In genomic region chr17:80339731-80340456, GRCh38 we compare ENCODE assay signal across 19 cellular contexts.
A peak's percentile ranks its signal among the peaks of the same experiment; 100 is the strongest.
DNase-seq lines count a peak whose midpoint lies in the region; ATAC-seq and TF ChIP-seq lines count a peak whose summit lies in the region.
"Had no signal": no experiment of that assay in that cellular context is flagged by ENCODE, and none has a peak within 500 bp of the region (broad histone marks: within the 10 kb centered on the region; RNA-seq: fewer than 3 reads in every experiment).

No MANE protein-coding gene starts in this region.

- no peak for DNase-seq in activated CD4-positive, alpha-beta memory T cell treated with anti-CD3 and anti-CD28 coated beads for 36 hours
- no peak for DNase-seq in activated CD4-positive, alpha-beta memory T cell treated with anti-CD3 and anti-CD28 coated beads, Interleukin-2, amount 10 ng/mL, durations not matched to agents 7 days and 5 days
- DNase-seq in left ventricle myocardium superior (no peak), left cardiac atrium (no peak), left lung (peak in 1 of 2 donors; percentile 76), upper lobe of left lung (peak in 1 of 2 donors; percentile 70), dorsolateral prefrontal cortex (no peak)
- no peak for DNase-seq in stimulated activated naive CD4-positive, alpha-beta T cell (lab: John Stamatoyannopoulos, UW)
- DNase-seq: CD4-positive, CD25-positive, alpha-beta regulatory T cell; GM23248; HCEC 1CT; NCI-H1417; NCI-H1930; NCI-H69; OCI-M1 had no signal

- peaks cover 72% of the 10 kb centered on the region for H3K36me3 Mint-ChIP-seq in activated CD4-positive, alpha-beta memory T cell treated with anti-CD3 and anti-CD28 coated beads for 36 hours
- peaks cover 81% of the 10 kb centered on the region for H3K36me3 Mint-ChIP-seq in activated CD4-positive, alpha-beta memory T cell treated with anti-CD3 and anti-CD28 coated beads, Interleukin-2, amount 10 ng/mL, durations not matched to agents 7 days and 5 days (ENCODE audit: low read depth)

- POLR2A ChIA-PET in activated CD4-positive, alpha-beta memory T cell treated with anti-CD3 and anti-CD28 coated beads for 36 hours (lab: Charles Lee): no interaction called here
- POLR2A ChIA-PET in activated CD4-positive, alpha-beta memory T cell treated with anti-CD3 and anti-CD28 coated beads, Interleukin-2, amount 10 ng/mL, durations not matched to agents 7 days and 5 days (lab: Charles Lee): no interaction called here

- H3K9me3 ChIP-seq in left lung (no peaks in the 10 kb centered on the region), upper lobe of left lung (no peaks in the 10 kb centered on the region)
- H3K9me3 ChIP-seq: Caco-2 had no signal

- no peaks in the 10 kb centered on the region for H3K27me3 Mint-ChIP-seq in activated CD4-positive, alpha-beta memory T cell treated with anti-CD3 and anti-CD28 coated beads for 36 hours
- no peaks in the 10 kb centered on the region for H3K27me3 Mint-ChIP-seq in activated CD4-positive, alpha-beta memory T cell treated with anti-CD3 and anti-CD28 coated beads, Interleukin-2, amount 10 ng/mL, durations not matched to agents 7 days and 5 days
- H3K27me3 Mint-ChIP-seq: B cell; CD4-positive, CD25-positive, alpha-beta regulatory T cell; IgD-negative memory B cell had no signal

- H3K27ac ChIP-seq in left lung (no peak overlapping the region), upper lobe of left lung (no peak overlapping the region), dorsolateral prefrontal cortex (no peak overlapping the region)
- H3K27ac ChIP-seq: 22Rv1, GM23248 had no signal

- H3K27me3 ChIP-seq in left lung (no peaks in the 10 kb centered on the region), upper lobe of left lung (no peaks in the 10 kb centered on the region), dorsolateral prefrontal cortex (no peaks in the 10 kb centered on the region)

- H3K36me3 ChIP-seq in left lung (peaks cover 8 to 100% of the 10 kb centered on the region in 2 donors), upper lobe of left lung (peaks cover 82 to 99% (median 93%) of the 10 kb centered on the region in 4 donors)

- no peak for TF ChIP-seq POLR2A in upper lobe of left lung (IDR thresholded peaks at IDR 0.05)

- H3K4me3 ChIP-seq in left lung: no peak overlapping the region
- H3K4me3 ChIP-seq in upper lobe of left lung: no peak overlapping the region
- H3K4me3 ChIP-seq in dorsolateral prefrontal cortex: no peak overlapping the region
- H3K4me3 ChIP-seq: GM23248 had no signal

- intact Hi-C loops in activated CD4-positive, alpha-beta memory T cell treated with anti-CD3 and anti-CD28 coated beads for 36 hours (cut with micrococcal nuclease): no loop called here
- intact Hi-C loops in left ventricle myocardium superior (cut with micrococcal nuclease): no loop called here
- intact Hi-C loops in left cardiac atrium (cut with DNase I): no loop called here
- intact Hi-C loops in left lung (cut with DNase I): no loop called here
- intact Hi-C loops in dorsolateral prefrontal cortex (cut with DNase I): no loop called here

- TF ChIP-seq CTCF in left lung (IDR thresholded peaks at IDR 0.05): no peak
- no peak for TF ChIP-seq CTCF in upper lobe of left lung (IDR thresholded peaks at IDR 0.05)
- no peak for TF ChIP-seq CTCF in dorsolateral prefrontal cortex (IDR thresholded peaks at IDR 0.05 in 54 of 56, conservative IDR thresholded peaks at IDR 0.05 in 2 of 56; ENCODE audit: low read depth in 1 of 56, partially characterized antibody in 56 of 56)

- H3K27ac Mint-ChIP-seq in activated CD4-positive, alpha-beta memory T cell treated with anti-CD3 and anti-CD28 coated beads for 36 hours: peak overlapping the region; percentile 8
- H3K27ac Mint-ChIP-seq in activated CD4-positive, alpha-beta memory T cell treated with anti-CD3 and anti-CD28 coated beads, Interleukin-2, amount 10 ng/mL, durations not matched to agents 7 days and 5 days: no peak overlapping the region
- H3K27ac Mint-ChIP-seq: B cell; CD4-positive, CD25-positive, alpha-beta regulatory T cell had no signal

- H3K4me3 Mint-ChIP-seq in activated CD4-positive, alpha-beta memory T cell treated with anti-CD3 and anti-CD28 coated beads for 36 hours: no peak overlapping the region
- H3K4me3 Mint-ChIP-seq in activated CD4-positive, alpha-beta memory T cell treated with anti-CD3 and anti-CD28 coated beads, Interleukin-2, amount 10 ng/mL, durations not matched to agents 7 days and 5 days: no peak overlapping the region
- H3K4me3 Mint-ChIP-seq: B cell; CD4-positive, CD25-positive, alpha-beta regulatory T cell had no signal

- CTCF ChIA-PET in activated CD4-positive, alpha-beta memory T cell treated with anti-CD3 and anti-CD28 coated beads for 36 hours (lab: Charles Lee): no interaction called here
- CTCF ChIA-PET in activated CD4-positive, alpha-beta memory T cell treated with anti-CD3 and anti-CD28 coated beads, Interleukin-2, amount 10 ng/mL, durations not matched to agents 7 days and 5 days (lab: Charles Lee): no interaction called here

- no peak for TF ChIP-seq EP300 in upper lobe of left lung (IDR thresholded peaks at IDR 0.05)

- ATAC-seq in left ventricle myocardium superior (peak; percentile 11), left cardiac atrium (no peak), left lung (peak; percentile 17), upper lobe of left lung (ENCODE audit: low FRiP score in 2 of 2) (peak; percentile 5 to 8)

- H3K4me1 ChIP-seq in left lung (no peaks in the 10 kb centered on the region), upper lobe of left lung (no peaks in the 10 kb centered on the region)

- H3K9me3 Mint-ChIP-seq in activated CD4-positive, alpha-beta memory T cell treated with anti-CD3 and anti-CD28 coated beads for 36 hours: no peaks in the 10 kb centered on the region
- no peaks in the 10 kb centered on the region for H3K9me3 Mint-ChIP-seq in activated CD4-positive, alpha-beta memory T cell treated with anti-CD3 and anti-CD28 coated beads, Interleukin-2, amount 10 ng/mL, durations not matched to agents 7 days and 5 days
- H3K9me3 Mint-ChIP-seq: CD4-positive, CD25-positive, alpha-beta regulatory T cell; IgD-negative memory B cell had no signal

- no peaks in the 10 kb centered on the region for H3K4me1 Mint-ChIP-seq in activated CD4-positive, alpha-beta memory T cell treated with anti-CD3 and anti-CD28 coated beads for 36 hours (ENCODE audit: low read depth)
- peaks cover 17% of the 10 kb centered on the region for H3K4me1 Mint-ChIP-seq in activated CD4-positive, alpha-beta memory T cell treated with anti-CD3 and anti-CD28 coated beads, Interleukin-2, amount 10 ng/mL, durations not matched to agents 7 days and 5 days
- H3K4me1 Mint-ChIP-seq: B cell, IgD-negative memory B cell had no signal

- 90 to 94% methylated on average over 18 to 36 of the region's 36 CpGs for WGBS in upper lobe of left lung, 2 donors

Comparison
In these comparisons a context has a peak if more than half of its experiments do, and no peak if none do; other contexts are left out.
1. ATAC-seq: peak in left ventricle myocardium superior (single experiment), left lung (single experiment) and upper lobe of left lung (2 of 2); none in left cardiac atrium (0 of 2).